ENCODE assay signal across 28 cellular contexts in genomic region chr6:162889303-162889702, GRCh38.
"Had no signal": no experiment of that assay in that cellular context is flagged by ENCODE, and none has a peak within 500 bp of the region (broad histone marks: within the 10 kb centered on the region; RNA-seq: fewer than 3 reads in every experiment).

No MANE protein-coding gene starts in this region.

- H3K4me1 ChIP-seq: left lung, lower lobe of right lung, prostate gland, stomach, suprapubic skin, tibial artery, uterus had no signal

- ATAC-seq: left lung; lower lobe of right lung; naive thymus-derived CD4-positive, alpha-beta T cell; natural killer cell treated with Interleukin-12 subunit alpha and Interleukin-12 subunit beta and Interleukin-15 and Interleukin-18, amount 100 ng/mL, for 72 hours; right cardiac atrium; sciatic nerve; stimulated activated naive B cell treated with anti-CD40 and anti-IgM and Interleukin-4, amounts not matched to agents 10 μg/mL and 1 μg/mL and 100 μg/mL, for 72 hours; stimulated activated naive CD8-positive, alpha-beta T cell treated with anti-CD3 and anti-CD28 coated beads, Interleukin-15, Interleukin-2, amounts not matched to agents 100 U/mL and 50 U/mL, for 24 hours had no signal

- DNase-seq: hypothalamus; immature natural killer cell; islet precursor cell; left lung; lower lobe of right lung; mammary epithelial cell; mesenchymal stem cell; naive thymus-derived CD4-positive, alpha-beta T cell; ovary; posterior cingulate gyrus; retina; right cardiac atrium; stimulated activated CD4-positive, alpha-beta T cell treated with anti-CD3 and anti-CD28 coated beads, Interleukin-12 subunit alpha, Interleukin-12 subunit beta, amount 100 ng/mL, for 4 hours; stimulated activated CD4-positive, alpha-beta T cell treated with anti-CD3 and anti-CD28 coated beads, Interleukin-15, amount 100 ng/mL, for 24 hours; stimulated activated CD4-positive, alpha-beta T cell treated with anti-CD3 and anti-CD28 coated beads, Interleukin-2, amount 100 ng/mL, for 24 hours; stimulated activated CD4-positive, alpha-beta T cell treated with anti-CD3 and anti-CD28 coated beads, Interleukin-4, amount 100 ng/mL, for 1 hour; stimulated activated naive B cell treated with anti-CD40 and anti-IgM and Interleukin-4, amounts not matched to agents 10 μg/mL and 1 μg/mL and 100 μg/mL, for 72 hours; stimulated activated naive CD8-positive, alpha-beta T cell treated with anti-CD3 and anti-CD28 coated beads, Interleukin-15, Interleukin-2, amounts not matched to agents 100 U/mL and 50 U/mL, for 24 hours; stomach; tibial artery; uterus had no signal

- H3K9me3 ChIP-seq: left lung, lower lobe of right lung, ovary, prostate gland, stomach, suprapubic skin, thoracic aorta, tibial artery, uterus had no signal

- H3K9me3 Mint-ChIP-seq: immature natural killer cell, type B pancreatic cell had no signal

- H3K36me3 ChIP-seq: left lung, lower lobe of right lung, ovary, prostate gland, stomach, suprapubic skin, thoracic aorta, tibial artery, uterus had no signal

- H3K36me3 Mint-ChIP-seq: immature natural killer cell; naive thymus-derived CD4-positive, alpha-beta T cell; natural killer cell treated with Interleukin-12 subunit alpha and Interleukin-12 subunit beta and Interleukin-15 and Interleukin-18, amount 100 ng/mL, for 72 hours; stimulated activated naive B cell treated with anti-CD40 and anti-IgM and Interleukin-4, amounts not matched to agents 10 μg/mL and 1 μg/mL and 100 μg/mL, for 72 hours; type B pancreatic cell had no signal

- H3K4me1 Mint-ChIP-seq: immature natural killer cell; naive thymus-derived CD4-positive, alpha-beta T cell; stimulated activated naive B cell treated with anti-CD40 and anti-IgM and Interleukin-4, amounts not matched to agents 10 μg/mL and 1 μg/mL and 100 μg/mL, for 72 hours had no signal

- H3K4me3 ChIP-seq: left lung, lower lobe of right lung, ovary, prostate gland, skin epidermis, stomach, suprapubic skin, thoracic aorta, tibial artery, uterus had no signal

- H3K27ac ChIP-seq: left lung, lower lobe of right lung, ovary, prostate gland, skin epidermis, stomach, suprapubic skin, thoracic aorta, tibial artery, uterus had no signal

- H3K27me3 Mint-ChIP-seq: naive thymus-derived CD4-positive, alpha-beta T cell; natural killer cell treated with Interleukin-12 subunit alpha and Interleukin-12 subunit beta and Interleukin-15 and Interleukin-18, amount 100 ng/mL, for 72 hours; stimulated activated naive B cell treated with anti-CD40 and anti-IgM and Interleukin-4, amounts not matched to agents 10 μg/mL and 1 μg/mL and 100 μg/mL, for 72 hours; type B pancreatic cell had no signal

- H3K4me3 Mint-ChIP-seq: immature natural killer cell; naive thymus-derived CD4-positive, alpha-beta T cell; natural killer cell treated with Interleukin-12 subunit alpha and Interleukin-12 subunit beta and Interleukin-15 and Interleukin-18, amount 100 ng/mL, for 72 hours; stimulated activated naive B cell treated with anti-CD40 and anti-IgM and Interleukin-4, amounts not matched to agents 10 μg/mL and 1 μg/mL and 100 μg/mL, for 72 hours; type B pancreatic cell had no signal

- H3K27me3 ChIP-seq: left lung, ovary, stomach, suprapubic skin, tibial artery, uterus had no signal

- H3K27ac Mint-ChIP-seq: immature natural killer cell; naive thymus-derived CD4-positive, alpha-beta T cell; natural killer cell treated with Interleukin-12 subunit alpha and Interleukin-12 subunit beta and Interleukin-15 and Interleukin-18, amount 100 ng/mL, for 72 hours; stimulated activated naive B cell treated with anti-CD40 and anti-IgM and Interleukin-4, amounts not matched to agents 10 μg/mL and 1 μg/mL and 100 μg/mL, for 72 hours; type B pancreatic cell had no signal
